In the genomic region with DNA sequence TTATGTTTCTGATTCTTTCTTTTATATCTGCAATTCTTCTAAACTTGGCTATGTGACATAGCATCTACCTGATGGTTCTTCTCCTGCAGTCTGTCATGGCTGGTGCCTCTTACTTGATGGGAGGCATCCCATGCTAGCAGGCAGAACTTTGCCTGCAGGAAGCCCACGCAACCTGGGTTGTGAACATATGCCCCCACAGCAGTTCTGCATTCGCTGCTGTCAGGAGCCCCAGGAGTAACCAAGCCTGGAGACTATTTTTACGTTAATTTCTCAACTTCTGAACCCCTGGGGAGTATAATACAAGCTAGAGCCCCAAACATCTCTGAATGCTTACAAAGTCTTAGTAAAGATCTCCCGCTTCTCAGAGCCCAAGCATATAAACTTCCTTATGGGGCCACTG, we compare ENCODE assay signal across 24 cellular contexts. TPM values are rescaled to one million over a fixed set of nuclear protein-coding genes. Genes with fewer than 3 reads are reported as not detected.
DNase-seq lines count a peak whose midpoint lies in the region; ATAC-seq and TF ChIP-seq lines count a peak whose summit lies in the region.
"Had no signal": no experiment of that assay in that cellular context is flagged by ENCODE, and none has a peak within 500 bp of the region (broad histone marks: within the 10 kb centered on the region; RNA-seq: fewer than 3 reads in every experiment).

No MANE protein-coding gene starts in this region.

- WGBS in endodermal cell (ENCODE audit: insufficient coverage in 1 of 2, insufficient read length in 1 of 2), 2 experiments: 94 to 97% methylated on average over 4 of the region's 4 CpGs

- in situ Hi-C loops in Panc1 (cut with HindIII; ENCODE audit: low pct_unique_long_range_greater_than_20kb, low sequenced_read_pairs): no loop called here

- H3K27ac Mint-ChIP-seq in activated T-cell treated with anti-CD3 and anti-CD28 coated beads, Interleukin-2, amount 50 U/mL, for 72 hours: peak overlapping the region; percentile 87
- H3K27ac Mint-ChIP-seq in endodermal cell: peak overlapping the region; percentile 31
- H3K27ac Mint-ChIP-seq: activated CD4-positive, alpha-beta T cell treated with anti-CD3 and anti-CD28 coated beads for 36 hours had no signal

- peaks cover 30% of the 10 kb centered on the region for H3K4me1 Mint-ChIP-seq in activated T-cell treated with anti-CD3 and anti-CD28 coated beads, Interleukin-2, amount 50 U/mL, for 72 hours (ENCODE audit: low read depth)
- H3K4me1 Mint-ChIP-seq in activated T-cell treated with anti-CD3 and anti-CD28 coated beads, Interleukin-2, amount 50 U/mL, for 4 hours (ENCODE audit: low read depth): peaks cover 46% of the 10 kb centered on the region
- H3K4me1 Mint-ChIP-seq in endodermal cell: peaks cover 35% of the 10 kb centered on the region

- intact Hi-C loops in Panc1 (cut with micrococcal nuclease; ENCODE audit: unreplicated experiment): no loop called here

- no peaks in the 10 kb centered on the region for H3K9me3 Mint-ChIP-seq in activated T-cell treated with anti-CD3 and anti-CD28 coated beads, Interleukin-2, amount 50 U/mL, for 72 hours
- H3K9me3 Mint-ChIP-seq in activated T-cell treated with anti-CD3 and anti-CD28 coated beads, Interleukin-2, amount 50 U/mL, for 4 hours: no peaks in the 10 kb centered on the region
- no peaks in the 10 kb centered on the region for H3K9me3 Mint-ChIP-seq in endodermal cell
- H3K9me3 Mint-ChIP-seq: activated naive CD4-positive, alpha-beta T cell treated with anti-CD3 and anti-CD28 coated beads, Interleukin-2, amount 50 U/mL, for 24 hours had no signal

- peaks cover 13 to 30% of the 10 kb centered on the region in 2 donors for H3K36me3 Mint-ChIP-seq in activated T-cell treated with anti-CD3 and anti-CD28 coated beads, Interleukin-2, amount 50 U/mL, for 72 hours (ENCODE audit: insufficient read depth in 2 of 2)
- peaks cover 44% of the 10 kb centered on the region for H3K36me3 Mint-ChIP-seq in activated T-cell treated with anti-CD3 and anti-CD28 coated beads, Interleukin-2, amount 50 U/mL, for 4 hours (ENCODE audit: insufficient read depth)
- H3K36me3 Mint-ChIP-seq in endodermal cell (ENCODE audit: low read depth): peaks cover 84% of the 10 kb centered on the region

- no peaks in the 10 kb centered on the region for H3K27me3 Mint-ChIP-seq in activated T-cell treated with anti-CD3 and anti-CD28 coated beads, Interleukin-2, amount 50 U/mL, for 72 hours (ENCODE audit: low read depth)
- no peaks in the 10 kb centered on the region for H3K27me3 Mint-ChIP-seq in activated T-cell treated with anti-CD3 and anti-CD28 coated beads, Interleukin-2, amount 50 U/mL, for 4 hours (ENCODE audit: low read depth)
- no peaks in the 10 kb centered on the region for H3K27me3 Mint-ChIP-seq in endodermal cell (ENCODE audit: insufficient read depth)
- H3K27me3 Mint-ChIP-seq: activated CD4-positive, alpha-beta T cell treated with anti-CD3 and anti-CD28 coated beads for 36 hours; activated naive CD4-positive, alpha-beta T cell treated with anti-CD3 and anti-CD28 coated beads, Interleukin-2, amount 50 U/mL, for 24 hours had no signal

- H3K27ac ChIP-seq in Panc1 (ENCODE audit: low read length) (no peak overlapping the region), endodermal cell (ENCODE audit: low read depth, low read length) (no peak overlapping the region)
- H3K27ac ChIP-seq: left lung, tibial nerve had no signal

- no peaks in the 10 kb centered on the region for H3K4me1 ChIP-seq in Panc1 (ENCODE audit: control insufficient read depth, insufficient read depth, low read length)
- H3K4me1 ChIP-seq in endodermal cell (ENCODE audit: control insufficient read depth, insufficient read depth, low read length): peaks cover 7% of the 10 kb centered on the region
- H3K4me1 ChIP-seq: BE2C had no signal

- H3K36me3 ChIP-seq in Panc1 (ENCODE audit: control insufficient read depth, insufficient read depth, low read length) (peaks cover 31% of the 10 kb centered on the region), endodermal cell (ENCODE audit: control insufficient read depth, insufficient read depth, low read length) (peaks cover 82% of the 10 kb centered on the region)

- TF ChIP-seq CTCF in Panc1 (IDR thresholded peaks at IDR 0.05): no peak
- TF ChIP-seq CTCF in endodermal cell (conservative IDR thresholded peaks at IDR 0.05): no peak

- no peak for DNase-seq in activated T-cell treated with anti-CD3 and anti-CD28 coated beads, Interleukin-2, amount 50 U/mL, for 72 hours
- DNase-seq in activated T-cell treated with anti-CD3 and anti-CD28 coated beads, Interleukin-2, amount 50 U/mL, for 4 hours: no peak
- DNase-seq in Panc1 (ENCODE audit: low read depth, low spot score) (no peak), endodermal cell (no peak), putamen (ENCODE audit: low spot score) (peak; percentile 79), LoVo (ENCODE audit: low spot score) (no peak)
- DNase-seq: activated CD4-positive, alpha-beta T cell treated with anti-CD3 and anti-CD28 coated beads for 36 hours; aorta; BE2C; cortex of kidney; GDM1; HCEC 1CT; left lung; MV-4-11; NCI-H146; NCI-H2107; NCI-H774; RPMI8226; small intestine; stimulated activated CD4-positive, alpha-beta T cell treated with anti-CD3 and anti-CD28 coated beads, Interleukin-2, amount 100 ng/mL, for 24 hours had no signal

- H3K4me3 Mint-ChIP-seq in activated T-cell treated with anti-CD3 and anti-CD28 coated beads, Interleukin-2, amount 50 U/mL, for 72 hours: no peak overlapping the region
- no peak overlapping the region for H3K4me3 Mint-ChIP-seq in activated T-cell treated with anti-CD3 and anti-CD28 coated beads, Interleukin-2, amount 50 U/mL, for 4 hours
- H3K4me3 Mint-ChIP-seq in endodermal cell: no peak overlapping the region
- H3K4me3 Mint-ChIP-seq: activated CD4-positive, alpha-beta T cell treated with anti-CD3 and anti-CD28 coated beads for 36 hours; activated naive CD4-positive, alpha-beta T cell treated with anti-CD3 and anti-CD28 coated beads, Interleukin-2, amount 50 U/mL, for 24 hours had no signal

- POLR2A ChIA-PET in Panc1 (lab: Charles Lee): no interaction called here

- CTCF ChIA-PET in Panc1 (lab: Charles Lee): no interaction called here

- no peak overlapping the region for H3K4me3 ChIP-seq in Panc1 (ENCODE audit: low read depth in 2 of 2, low read length in 2 of 2)
- H3K4me3 ChIP-seq in endodermal cell (ENCODE audit: low read length): no peak overlapping the region
- H3K4me3 ChIP-seq: left lung, tibial nerve had no signal

- no peaks in the 10 kb centered on the region for H3K27me3 ChIP-seq in Panc1 (ENCODE audit: control insufficient read depth, insufficient read depth, low read length)
- H3K27me3 ChIP-seq in endodermal cell (ENCODE audit: control insufficient read depth, insufficient read depth, low read length, poor library complexity, severe bottlenecking): no peaks in the 10 kb centered on the region
- H3K27me3 ChIP-seq: BE2C, left lung, tibial nerve had no signal

- H3K9ac ChIP-seq in endodermal cell (ENCODE audit: extremely low read depth, low read length, poor library complexity, severe bottlenecking): no peak overlapping the region

- ATAC-seq in activated T-cell treated with anti-CD3 and anti-CD28 coated beads, Interleukin-2, amount 50 U/mL, for 72 hours (replicated peaks in 1 of 2): no peak
- ATAC-seq in activated T-cell treated with anti-CD3 and anti-CD28 coated beads, Interleukin-2, amount 50 U/mL, for 4 hours: no peak
- ATAC-seq in Panc1: no peak
- ATAC-seq in GM18511 (IDR thresholded peaks at IDR 0.05; ENCODE audit: unreplicated experiment): no peak
- ATAC-seq in HG03520 (IDR thresholded peaks at IDR 0.05; ENCODE audit: unreplicated experiment): no peak
- ATAC-seq: activated CD4-positive, alpha-beta T cell treated with anti-CD3 and anti-CD28 coated beads for 36 hours; left lung had no signal

- TSS peak; percentile 38 for BruUV-seq in Panc1 (replicated peaks; lab: Mats Ljungman, UMichigan)

- H3K9me3 ChIP-seq in Panc1 (ENCODE audit: control insufficient read depth, insufficient read depth, low read depth, low read length) (no peaks in the 10 kb centered on the region), endodermal cell (ENCODE audit: control insufficient read depth, low read length) (peaks cover 9% of the 10 kb centered on the region)
- H3K9me3 ChIP-seq: BE2C, left lung, tibial nerve had no signal

RNA-seq across cellular contexts. Expression of a gene that starts 12.1 kb away (rescaled TPM):
- 100 to 1,000 TPM in 1 of 2 donors, 10 to 100 TPM in 1; 89.3 to 108 TPM for total RNA-seq in activated T-cell treated with anti-CD3 and anti-CD28 coated beads, Interleukin-2, amount 50 U/mL, for 72 hours
- 100 to 1,000 TPM; 101 to 111 (median 107) TPM for total RNA-seq in activated T-cell treated with anti-CD3 and anti-CD28 coated beads, Interleukin-2, amount 50 U/mL, for 4 hours
- total RNA-seq in Panc1 (2021; ENCODE audit: unreplicated experiment) (137 TPM), endodermal cell (10 to 100 TPM; 77.5 to 77.6 TPM)
- polyA plus RNA-seq in Panc1 (2012; ENCODE audit: insufficient read length): 112 TPM
- 115 TPM for polyA plus RNA-seq in endodermal cell (2013, experiment 1 of 2)
- 105 TPM for polyA plus RNA-seq in endodermal cell (2013, experiment 2 of 2)

RNA-seq across cellular contexts. Expression of a gene that starts 23.9 kb away (rescaled TPM):
- 10 to 100 TPM; 53.2 to 53.8 TPM for total RNA-seq in activated T-cell treated with anti-CD3 and anti-CD28 coated beads, Interleukin-2, amount 50 U/mL, for 72 hours
- total RNA-seq in activated T-cell treated with anti-CD3 and anti-CD28 coated beads, Interleukin-2, amount 50 U/mL, for 4 hours: 10 to 100 TPM; 55.6 to 61.1 (median 57.7) TPM
- total RNA-seq in Panc1 (2021; ENCODE audit: unreplicated experiment) (72.0 TPM), endodermal cell (10 to 100 TPM; 66.7 to 68.6 TPM)
- polyA plus RNA-seq in Panc1 (2012; ENCODE audit: insufficient read length): 60.3 TPM
- 60.2 TPM for polyA plus RNA-seq in endodermal cell (2013, experiment 1 of 2)
- 62.9 TPM for polyA plus RNA-seq in endodermal cell (2013, experiment 2 of 2)
